11 cellular contexts compared by ENCODE assay signal in genomic region chr4:98290511-98290910, GRCh38. TPM values are rescaled to one million over a fixed set of nuclear protein-coding genes. Genes with fewer than 3 reads are reported as not detected.
DNase-seq lines count a peak whose midpoint lies in the region; ATAC-seq and TF ChIP-seq lines count a peak whose summit lies in the region.
"Had no signal": no experiment of that assay in that cellular context is flagged by ENCODE, and none has a peak within 500 bp of the region (broad histone marks: within the 10 kb centered on the region; RNA-seq: fewer than 3 reads in every experiment).

No MANE protein-coding gene starts in this region.

- H3K27me3 Mint-ChIP-seq in endodermal cell (ENCODE audit: insufficient read depth) = no peaks in the 10 kb centered on the region
- H3K27me3 Mint-ChIP-seq in activated CD4-positive, alpha-beta memory T cell treated with anti-CD3 and anti-CD28 coated beads for 36 hours = no peaks in the 10 kb centered on the region

- intact Hi-C loops in OCI-LY7 (cut with micrococcal nuclease; ENCODE audit: unreplicated experiment) = loop anchor here (2.0 kb wide), 1 partner anchor 30 kb away; the partner anchor contains the start of gene RAP1GDS1
- intact Hi-C loops in activated CD4-positive, alpha-beta memory T cell treated with anti-CD3 and anti-CD28 coated beads for 36 hours (cut with micrococcal nuclease) = loop anchor here (5.0 kb wide), 1 partner anchor 38 kb away; no protein-coding TSS in a partner anchor

- H2AFZ ChIP-seq in DND-41 (ENCODE audit: low read depth, low read length) = no peak overlapping the region
- no peak overlapping the region for H2AFZ ChIP-seq in OCI-LY7 (ENCODE audit: low read length)

- no peaks in the 10 kb centered on the region for H3K9me2 ChIP-seq in OCI-LY7 (ENCODE audit: insufficient read depth, low read length)

- no peaks in the 10 kb centered on the region for H3K27me3 ChIP-seq in DND-41 (ENCODE audit: insufficient read depth, low read length, poor library complexity)
- H3K27me3 ChIP-seq in endodermal cell (ENCODE audit: control insufficient read depth, insufficient read depth, low read length, poor library complexity, severe bottlenecking) = no peaks in the 10 kb centered on the region
- no peaks in the 10 kb centered on the region for H3K27me3 ChIP-seq in skeletal muscle satellite cell (ENCODE audit: control insufficient read depth, insufficient read depth, low read length)

- peak overlapping the region; percentile 98 for H3K27ac ChIP-seq in DND-41 (ENCODE audit: low read length)
- H3K27ac ChIP-seq in OCI-LY7 (ENCODE audit: low read depth, low read length, poor library complexity, severe bottlenecking) = peak overlapping the region; percentile 92
- no peak overlapping the region for H3K27ac ChIP-seq in endodermal cell (ENCODE audit: low read depth, low read length)
- H3K27ac ChIP-seq: coronary artery had no signal

- peaks cover 89% of the 10 kb centered on the region for H3K79me2 ChIP-seq in DND-41 (ENCODE audit: insufficient read depth, low read length)
- H3K79me2 ChIP-seq in OCI-LY7 (ENCODE audit: insufficient read depth, low read depth, low read length) = peaks cover 89% of the 10 kb centered on the region

- H3K9me3 Mint-ChIP-seq in endodermal cell = no peaks in the 10 kb centered on the region
- peaks cover 4% of the 10 kb centered on the region for H3K9me3 Mint-ChIP-seq in activated CD4-positive, alpha-beta memory T cell treated with anti-CD3 and anti-CD28 coated beads for 36 hours

- CTCF ChIA-PET in OCI-LY7 (lab: Charles Lee; ENCODE audit: unreplicated experiment) = no interaction called here
- CTCF ChIA-PET in activated CD4-positive, alpha-beta memory T cell treated with anti-CD3 and anti-CD28 coated beads for 36 hours (lab: Charles Lee) = interaction anchor here (1.0 to 1.5 kb wide), 2 partner anchors 29 to 141 kb away, joined by 3 read pairs; no protein-coding TSS in a partner anchor

- no peaks in the 10 kb centered on the region for H3K9me3 ChIP-seq in DND-41 (ENCODE audit: insufficient read depth, low read length, severe bottlenecking)
- 0 out of 2 replicates have a peak, but pooled peaks cover 4% of the 10 kb centered on the region for H3K9me3 ChIP-seq in OCI-LY7 (ENCODE audit: low read length)
- H3K9me3 ChIP-seq in endodermal cell (ENCODE audit: control insufficient read depth, low read length) = no peaks in the 10 kb centered on the region
- H3K9me3 ChIP-seq in skeletal muscle satellite cell (replicated peaks; ENCODE audit: low read length) = no peaks in the 10 kb centered on the region

- H3K4me2 ChIP-seq in DND-41 (ENCODE audit: insufficient read depth, low read length) = peak overlapping the region; percentile 73
- peak overlapping the region; percentile 78 for H3K4me2 ChIP-seq in OCI-LY7 (ENCODE audit: low read length)
- H3K4me2 ChIP-seq in skeletal muscle satellite cell (ENCODE audit: low read length) = peak overlapping the region; percentile 12

- peak overlapping the region; percentile 62 for H3K9ac ChIP-seq in DND-41 (ENCODE audit: low read depth, low read length)
- no peak overlapping the region for H3K9ac ChIP-seq in endodermal cell (ENCODE audit: extremely low read depth, low read length, poor library complexity, severe bottlenecking)
- H3K9ac ChIP-seq in skeletal muscle satellite cell (ENCODE audit: low read depth, low read length) = no peak overlapping the region

- H3K27ac Mint-ChIP-seq in endodermal cell = peak overlapping the region; percentile 33
- no peak overlapping the region for H3K27ac Mint-ChIP-seq in activated CD4-positive, alpha-beta memory T cell treated with anti-CD3 and anti-CD28 coated beads for 36 hours

- ATAC-seq in DND-41 (ENCODE audit: insufficient read depth, low read depth) (no peak), GM19328 (IDR thresholded peaks at IDR 0.05; ENCODE audit: unreplicated experiment) (no peak)
- ATAC-seq: right cardiac atrium had no signal

- no peak for DNase-seq in DND-41
- DNase-seq in OCI-LY7 (ENCODE audit: low spot score) = no peak
- no peak for DNase-seq in endodermal cell
- DNase-seq in activated CD4-positive, alpha-beta memory T cell treated with anti-CD3 and anti-CD28 coated beads for 36 hours = no peak
- DNase-seq in DMS 273 treated with DMSO at 0.1 percent for 48 hours (lab: John Stamatoyannopoulos, UW) = no peak
- DNase-seq: GDM1, NCI-H2107, right cardiac atrium had no signal

- 95 to 97% methylated on average over 2 of the region's 2 CpGs for WGBS in endodermal cell (ENCODE audit: insufficient coverage in 1 of 2, insufficient read length in 1 of 2), 2 experiments

- H3K4me3 Mint-ChIP-seq in endodermal cell = no peak overlapping the region
- no peak overlapping the region for H3K4me3 Mint-ChIP-seq in activated CD4-positive, alpha-beta memory T cell treated with anti-CD3 and anti-CD28 coated beads for 36 hours

- H4K20me1 ChIP-seq in DND-41 (ENCODE audit: insufficient read depth, low read length) = no peaks in the 10 kb centered on the region
- H4K20me1 ChIP-seq in OCI-LY7 (ENCODE audit: insufficient read depth, low read length) = no peaks in the 10 kb centered on the region; the same call in 1 of the 2 replicates

- POLR2A ChIA-PET in OCI-LY7 (lab: Charles Lee) = interaction anchor here (0.8 to 2.6 kb wide), 5 partner anchors 14 to 92 kb away, joined by 4 to 21 read pairs (median 5); partner anchors contain the start of gene RAP1GDS1
- POLR2A ChIA-PET in activated CD4-positive, alpha-beta memory T cell treated with anti-CD3 and anti-CD28 coated beads for 36 hours (lab: Charles Lee) = no interaction called here

- H3K4me1 ChIP-seq in DND-41 (ENCODE audit: insufficient read depth, low read length) = peaks cover 66% of the 10 kb centered on the region
- H3K4me1 ChIP-seq in OCI-LY7 (ENCODE audit: insufficient read depth, low read length, poor library complexity, severe bottlenecking) = peaks cover 65% of the 10 kb centered on the region
- H3K4me1 ChIP-seq in endodermal cell (ENCODE audit: control insufficient read depth, insufficient read depth, low read length) = peaks cover 6% of the 10 kb centered on the region
- H3K4me1 ChIP-seq in skeletal muscle satellite cell (ENCODE audit: control insufficient read depth, insufficient read depth, low read length) = peaks cover 22% of the 10 kb centered on the region

- peaks cover 23% of the 10 kb centered on the region for H3K4me1 Mint-ChIP-seq in endodermal cell
- H3K4me1 Mint-ChIP-seq in activated CD4-positive, alpha-beta memory T cell treated with anti-CD3 and anti-CD28 coated beads for 36 hours (ENCODE audit: low read depth) = peaks cover 44% of the 10 kb centered on the region

- H3K36me3 Mint-ChIP-seq in endodermal cell (ENCODE audit: low read depth) = peaks cover 6% of the 10 kb centered on the region
- peaks cover 12% of the 10 kb centered on the region for H3K36me3 Mint-ChIP-seq in activated CD4-positive, alpha-beta memory T cell treated with anti-CD3 and anti-CD28 coated beads for 36 hours

- TF ChIP-seq CTCF in DND-41 (IDR thresholded peaks at IDR 0.05; ENCODE audit: borderline replicate concordance, extremely low read depth, low read length, poor library complexity, severe bottlenecking) (no peak), OCI-LY7 (conservative IDR thresholded peaks at IDR 0.05; ENCODE audit: low read length) (no peak), endodermal cell (conservative IDR thresholded peaks at IDR 0.05) (no peak)

- BruUV-seq in OCI-LY7 (replicated peaks; lab: Mats Ljungman, UMichigan) = no TSS peak

- H3K4me3 ChIP-seq in DND-41 (ENCODE audit: low read depth in 1 of 2, low read length in 2 of 2) (peak overlapping the region in 1 of 2 experiments; percentile 15; a peak in 1 of 4 replicates), OCI-LY7 (ENCODE audit: low read depth, low read length, poor library complexity, severe bottlenecking) (no peak overlapping the region), endodermal cell (ENCODE audit: low read length) (no peak overlapping the region), skeletal muscle satellite cell (ENCODE audit: low read length) (no peak overlapping the region)
- H3K4me3 ChIP-seq: coronary artery had no signal

- H3K36me3 ChIP-seq in DND-41 (ENCODE audit: insufficient read depth, low read length) (peaks cover 24% of the 10 kb centered on the region), OCI-LY7 (ENCODE audit: insufficient read depth, low read length) (peaks cover 24% of the 10 kb centered on the region), endodermal cell (ENCODE audit: control insufficient read depth, insufficient read depth, low read length) (no peaks in the 10 kb centered on the region), skeletal muscle satellite cell (ENCODE audit: insufficient read depth, low read length) (peaks cover 20% of the 10 kb centered on the region)

RNA-seq across cellular contexts. Expression of gene RAP1GDS1, which starts 29.3 kb away (rescaled TPM):
- total RNA-seq in OCI-LY7 (2014; rRNA removed; shearing (Covaris generic)) = 46.3 and 53.5 TPM in 2 replicates
- total RNA-seq in OCI-LY7 (2022) (57.8 and 59.4 TPM in 2 replicates), endodermal cell (10 to 100 TPM; 34.0 to 37.9 TPM)
- 40.6 TPM for polyA plus RNA-seq in endodermal cell (2013, experiment 1 of 2)
- 38.8 TPM for polyA plus RNA-seq in endodermal cell (2013, experiment 2 of 2)
- total RNA-seq in skeletal muscle satellite cell (2012; rRNA removed) = 54.4 and 66.2 TPM in 2 replicates
- 10 to 100 TPM; 53.0 to 58.4 TPM for total RNA-seq in activated CD4-positive, alpha-beta memory T cell treated with anti-CD3 and anti-CD28 coated beads for 36 hours

Comparison
In these comparisons a context has a peak if more than half of its experiments do, and no peak if none do; other contexts are left out.
1. H3K4me2 ChIP-seq: peak in every context shown above with its lines; median percentile 78 in OCI-LY7; 73 in DND-41; 12 in skeletal muscle satellite cell.